Comparison of ENCODE assay signal across 14 cellular contexts in genomic region chr16:23280483-23280967, GRCh38. TPM values are rescaled to one million over a fixed set of nuclear protein-coding genes. Genes with fewer than 3 reads are reported as not detected.
DNase-seq lines count a peak whose midpoint lies in the region; TF ChIP-seq lines count a peak whose summit lies in the region.
"Had no signal": no experiment of that assay in that cellular context is flagged by ENCODE, and none has a peak within 500 bp of the region (broad histone marks: within the 10 kb centered on the region; RNA-seq: fewer than 3 reads in every experiment).

No MANE protein-coding gene starts in this region.

- H2AFZ ChIP-seq in trophoblast cell (ENCODE audit: insufficient read depth, low read length, poor library complexity): no peak overlapping the region

- no peaks in the 10 kb centered on the region for H4K20me1 ChIP-seq in BLaER1 treated with 17β-estradiol and CSF1 and Interleukin-3, amounts not matched to agents 10 nM and 100 nM

- H3K79me2 ChIP-seq in trophoblast cell (ENCODE audit: control insufficient read depth, insufficient read depth, low read length, poor library complexity): no peaks in the 10 kb centered on the region

- no CpG with 5 or more reads among the region's 6 CpGs for WGBS in trophoblast cell (ENCODE audit: extremely low coverage, insufficient coverage, insufficient read length)

- H4K12ac ChIP-seq in trophoblast cell (ENCODE audit: low read depth, low read length): no peak overlapping the region

- H3K27ac ChIP-seq in BLaER1 treated with 17β-estradiol and CSF1 and Interleukin-3, amounts not matched to agents 10 nM and 100 nM: no peak overlapping the region
- H3K27ac ChIP-seq in HEK293 (ENCODE audit: extremely low read depth, low read depth, low read length): no peak overlapping the region
- no peak overlapping the region for H3K27ac ChIP-seq in trophoblast cell (ENCODE audit: low read depth, low read length)

- TF ChIP-seq CTCF in HEK293 (tag by site-specific recombination; IDR thresholded peaks at IDR 0.05) (no peak), epithelial cell of proximal tubule (conservative IDR thresholded peaks at IDR 0.05; ENCODE audit: low read depth, low read length) (no peak)

- H2BK12ac ChIP-seq in trophoblast cell (ENCODE audit: low read length): no peak overlapping the region

- POLR2A ChIA-PET in HEK293 (lab: Yijun Ruan, JAX): no interaction called here

- intact Hi-C loops in cardiac septum (cut with DNase I): no loop called here

- H3K4me1 ChIP-seq in BLaER1 treated with 17β-estradiol and CSF1 and Interleukin-3, amounts not matched to agents 10 nM and 100 nM: peaks cover 7 to 22% (median 14%) of the 10 kb centered on the region in 10 experiments; a peak in 15 of 20 replicates
- peaks cover 2% of the 10 kb centered on the region; the same call in 1 of the 2 replicates for H3K4me1 ChIP-seq in HEK293 (ENCODE audit: control insufficient read depth, insufficient read depth, low read length)
- no peaks in the 10 kb centered on the region for H3K4me1 ChIP-seq in trophoblast cell (ENCODE audit: control insufficient read depth in 1 of 2, insufficient read depth in 2 of 2, low read length in 2 of 2)

- H3K4me3 ChIP-seq in BLaER1 treated with 17β-estradiol and CSF1 and Interleukin-3, amounts not matched to agents 10 nM and 100 nM: no peak overlapping the region
- no peak overlapping the region for H3K4me3 ChIP-seq in HEK293 (ENCODE audit: low read depth, low read length)
- no peak overlapping the region for H3K4me3 ChIP-seq in epithelial cell of proximal tubule (ENCODE audit: low read depth, low read length)
- H3K4me3 ChIP-seq in trophoblast cell (ENCODE audit: low read depth, low read length): no peak overlapping the region

- H4K91ac ChIP-seq in trophoblast cell (ENCODE audit: low read depth, low read length): no peak overlapping the region

- no peaks in the 10 kb centered on the region for H3K9me3 ChIP-seq in BLaER1 treated with 17β-estradiol and CSF1 and Interleukin-3, amounts not matched to agents 10 nM and 100 nM (replicated peaks in 1 of 11)
- H3K9me3 ChIP-seq in HEK293 (ENCODE audit: control insufficient read depth, insufficient read depth, low read depth, low read length) (no peaks in the 10 kb centered on the region), trophoblast cell (ENCODE audit: insufficient read depth, low read depth, low read length) (peaks cover 2% of the 10 kb centered on the region)

- H2BK120ac ChIP-seq in trophoblast cell (ENCODE audit: insufficient read depth, low read length, poor library complexity): no peak overlapping the region

- H3K4ac ChIP-seq in trophoblast cell (ENCODE audit: low read depth, low read length): no peak overlapping the region

- no peak overlapping the region for H3K9ac ChIP-seq in BLaER1 treated with 17β-estradiol and CSF1 and Interleukin-3, amounts not matched to agents 10 nM and 100 nM
- no peak overlapping the region for H3K9ac ChIP-seq in trophoblast cell (ENCODE audit: low read length)

- H2BK5ac ChIP-seq in trophoblast cell (ENCODE audit: low read depth, low read length, poor library complexity): no peak overlapping the region

- CTCF ChIA-PET in HEK293 (lab: Yijun Ruan, JAX): interaction anchor here (0.6 to 2.0 kb wide), 3 partner anchors 20 to 155 kb away, joined by 3 to 9 read pairs (median 3); no protein-coding TSS in a partner anchor

- DNase-seq in NCI-H748 treated with DMSO at 0.1 percent for 48 hours (lab: John Stamatoyannopoulos, UW): peak; percentile 43
- DNase-seq in epithelial cell of proximal tubule (ENCODE audit: low read depth): peak; percentile 52
- no peak for DNase-seq in trophoblast cell
- no peak for DNase-seq in cardiac septum (ENCODE audit: low spot score)
- no peak for DNase-seq in T-helper 9 cell
- no peak for DNase-seq in KG1 (lab: John Stamatoyannopoulos, UW)
- DNase-seq: activated T-cell treated with anti-CD3 and anti-CD28 coated beads, Interleukin-2, amount 50 U/mL, for 4 hours; foreskin melanocyte; stimulated activated CD4-positive, alpha-beta T cell treated with anti-CD3 and anti-CD28 coated beads, Interleukin-4, amount 100 ng/mL, for 4 hours; stimulated activated naive CD4-positive, alpha-beta T cell had no signal

- no peak overlapping the region for H2AK5ac ChIP-seq in trophoblast cell (ENCODE audit: low read length)

- no peaks in the 10 kb centered on the region for H3K36me3 ChIP-seq in BLaER1 treated with 17β-estradiol and CSF1 and Interleukin-3, amounts not matched to agents 10 nM and 100 nM
- H3K36me3 ChIP-seq in HEK293 (ENCODE audit: control insufficient read depth in 2 of 2, insufficient read depth in 1 of 2, low read length in 2 of 2): no peaks in the 10 kb centered on the region
- no peaks in the 10 kb centered on the region for H3K36me3 ChIP-seq in trophoblast cell (ENCODE audit: control insufficient read depth in 1 of 2, insufficient read depth in 2 of 2, low read length in 2 of 2)

- H3K4me2 ChIP-seq in BLaER1 treated with 17β-estradiol and CSF1 and Interleukin-3, amounts not matched to agents 10 nM and 100 nM: peak overlapping the region in 9 of 11 experiments; percentile 8 to 34 (median 18); a peak in 12 of 22 replicates
- no peak overlapping the region for H3K4me2 ChIP-seq in trophoblast cell (ENCODE audit: low read length)

- no peaks in the 10 kb centered on the region for H3K79me1 ChIP-seq in trophoblast cell (ENCODE audit: low read length)

- H3K14ac ChIP-seq in trophoblast cell (ENCODE audit: low read length): no peak overlapping the region

- H3K23ac ChIP-seq in trophoblast cell (ENCODE audit: low read length): no peak overlapping the region

- H3K27me3 ChIP-seq in BLaER1 treated with 17β-estradiol and CSF1 and Interleukin-3, amounts not matched to agents 10 nM and 100 nM: no peaks in the 10 kb centered on the region
- H3K27me3 ChIP-seq in trophoblast cell (ENCODE audit: insufficient read depth, low read length): no peaks in the 10 kb centered on the region

- H3K18ac ChIP-seq in trophoblast cell (ENCODE audit: low read length): no peak overlapping the region

- no peak overlapping the region for H4K8ac ChIP-seq in trophoblast cell (ENCODE audit: low read depth, low read length)

TF ChIP-seq in HEK293, 187 proteins besides CTCF, POLR2A, EP300 and RAD21:
- TF ChIP-seq, protein P1, sequence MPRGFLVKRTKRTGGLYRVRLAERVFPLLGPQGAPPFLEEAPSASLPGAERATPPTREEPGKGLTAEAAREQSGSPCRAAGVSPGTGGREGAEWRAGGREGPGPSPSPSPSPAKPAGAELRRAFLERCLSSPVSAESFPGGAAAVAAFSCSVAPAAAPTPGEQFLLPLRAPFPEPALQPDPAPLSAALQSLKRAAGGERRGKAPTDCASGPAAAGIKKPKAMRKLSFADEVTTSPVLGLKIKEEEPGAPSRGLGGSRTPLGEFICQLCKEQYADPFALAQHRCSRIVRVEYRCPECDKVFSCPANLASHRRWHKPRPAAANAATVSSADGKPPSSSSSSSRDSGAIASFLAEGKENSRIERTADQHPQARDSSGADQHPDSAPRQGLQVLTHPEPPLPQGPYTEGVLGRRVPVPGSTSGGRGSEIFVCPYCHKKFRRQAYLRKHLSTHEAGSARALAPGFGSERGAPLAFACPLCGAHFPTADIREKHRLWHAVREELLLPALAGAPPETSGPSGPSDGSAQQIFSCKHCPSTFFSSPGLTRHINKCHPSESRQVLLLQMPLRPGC (tag by site-specific recombination; IDR thresholded peaks at IDR 0.05): no peak
- TF ChIP-seq ZNF548 (tag by site-specific recombination; IDR thresholded peaks at IDR 0.05) (no peak), SALL2 (tag by site-specific recombination; IDR thresholded peaks at IDR 0.05; ENCODE audit: borderline replicate concordance) (no peak), ZBTB44 (tag by site-specific recombination; IDR thresholded peaks at IDR 0.05) (no peak), OVOL3 (tag by site-specific recombination; IDR thresholded peaks at IDR 0.05) (no peak), YY1 (tag by site-specific recombination; IDR thresholded peaks at IDR 0.05) (no peak), ZBTB8A (tag by site-specific recombination; IDR thresholded peaks at IDR 0.05) (no peak), ZNF707 (tag by site-specific recombination; IDR thresholded peaks at IDR 0.05) (no peak), ZNF768 (tag by site-specific recombination; IDR thresholded peaks at IDR 0.05) (0 out of 2 replicates have a peak, but pooled peaks have one; percentile 46)
TF ChIP-seq in HEK293: peak in this region for 1.

RNA-seq across cellular contexts. Expression of gene SCNN1B, which starts 21.6 kb away (rescaled TPM):
- 0.07 and 0.17 TPM in 2 replicates for total RNA-seq in epithelial cell of proximal tubule
- polyA plus RNA-seq in trophoblast cell (2013): not detected in 2 replicates
- not detected for total RNA-seq in cardiac septum
- total RNA-seq: activated T-cell treated with anti-CD3 and anti-CD28 coated beads, Interleukin-2, amount 50 U/mL, for 4 hours; B cell; myocyte had no signal

Comparison
In these comparisons a context has a peak if more than half of its experiments do, and no peak if none do; other contexts are left out.
1. DNase-seq: peak in NCI-H748 treated with DMSO at 0.1 percent for 48 hours (single experiment) and epithelial cell of proximal tubule (single experiment); none in trophoblast cell (0 of 2), cardiac septum (single experiment), T-helper 9 cell (single experiment) and KG1 (single experiment).